In genomic region chr5:175588709-175589429, GRCh38 we compare ENCODE assay signal across 1 cellular context.
TF ChIP-seq lines count a peak whose summit lies in the region.

No MANE protein-coding gene starts in this region.

TF ChIP-seq in H1, 55 proteins besides CTCF, POLR2A, EP300 and RAD21 (continued from another document):
- no peak for TF ChIP-seq CHD7 (IDR thresholded peaks at IDR 0.05; ENCODE audit: insufficient replicate concordance, low read length)
- no peak for TF ChIP-seq SIX5 (IDR thresholded peaks at IDR 0.05; ENCODE audit: low read depth, low read length)
- no peak for TF ChIP-seq CREB1 (IDR thresholded peaks at IDR 0.05)
- no peak for TF ChIP-seq JUND (IDR thresholded peaks at IDR 0.05; ENCODE audit: low read length)
- no peak for TF ChIP-seq ATF2 (IDR thresholded peaks at IDR 0.05; ENCODE audit: low read length)
- TF ChIP-seq FOSL1 (IDR thresholded peaks at IDR 0.05; ENCODE audit: insufficient read depth, low read depth, low read length) = no peak
- TF ChIP-seq JUN (IDR thresholded peaks at IDR 0.05; ENCODE audit: low read depth, low read length) = no peak
